In the genomic region with DNA sequence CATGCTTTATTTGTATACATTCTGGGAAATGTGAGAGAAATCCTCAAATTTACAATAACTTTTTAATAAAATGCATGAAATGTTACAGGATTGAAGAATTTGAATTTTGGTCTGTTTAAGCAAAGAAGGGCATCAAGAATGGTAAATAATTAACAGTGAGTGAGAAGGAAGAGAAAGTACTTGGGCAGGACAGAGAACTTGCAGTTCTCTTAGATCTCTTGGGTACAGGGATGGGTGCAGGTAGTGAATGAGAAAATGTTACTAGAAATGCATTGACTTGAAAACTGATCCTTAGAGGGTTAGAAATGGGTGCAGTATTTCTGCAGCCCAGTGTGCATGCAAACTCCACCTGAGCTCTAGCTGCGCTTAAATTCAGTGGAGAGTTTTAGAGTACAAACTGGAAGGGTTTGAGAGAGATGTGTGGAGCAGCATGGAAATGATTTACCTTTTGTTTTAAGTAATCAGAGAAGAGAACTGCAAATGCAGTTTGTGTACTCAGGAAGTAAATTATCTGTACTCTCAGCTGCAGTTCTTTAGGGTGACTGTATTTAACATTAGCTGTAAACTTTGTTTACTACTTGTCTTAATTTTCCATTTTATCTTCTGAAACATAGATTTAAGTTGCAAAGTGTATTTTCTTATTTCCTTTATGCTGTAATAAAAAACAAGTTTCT, we compare ENCODE assay signal across 11 cellular contexts. TPM values are rescaled to one million over a fixed set of nuclear protein-coding genes. Genes with fewer than 3 reads are reported as not detected.
DNase-seq lines count a peak whose midpoint lies in the region; ATAC-seq and TF ChIP-seq lines count a peak whose summit lies in the region.
"Had no signal": no experiment of that assay in that cellular context is flagged by ENCODE, and none has a peak within 500 bp of the region (broad histone marks: within the 10 kb centered on the region; RNA-seq: fewer than 3 reads in every experiment).

No MANE protein-coding gene starts in this region.

- intact Hi-C loops in transverse colon (cut with DNase I; ENCODE audit: low total_unique reads), result no loop called here

- no peak for TF ChIP-seq EP300 in transverse colon (IDR thresholded peaks at IDR 0.05; ENCODE audit: low read depth)

- peak; percentile 48 for ATAC-seq in HG03196 (IDR thresholded peaks at IDR 0.05; ENCODE audit: unreplicated experiment)
- no peak for ATAC-seq in GM21723 (IDR thresholded peaks at IDR 0.05; ENCODE audit: unreplicated experiment)

- H3K27ac ChIP-seq in epithelial cell of prostate (peak overlapping the region; percentile 97), transverse colon (peak overlapping the region in 3 of 4 donors; percentile 1 to 47 (median 4)), neuronal stem cell (replicated peaks; ENCODE audit: low read length) (no peak overlapping the region)
- H3K27ac ChIP-seq: sigmoid colon had no signal

- H2AFZ ChIP-seq in neuronal stem cell (ENCODE audit: low read length), result no peak overlapping the region

- WGBS in transverse colon (ENCODE audit: low coverage in 1 of 2), 2 donors, result 45 to 50% methylated on average over 1 of the region's 1 CpG
- no CpG with 5 or more reads among the region's 1 CpG for WGBS in neuronal stem cell (ENCODE audit: extremely low coverage in 2 of 2, insufficient read length in 2 of 2, insufficient replicate concordance in 1 of 2), 2 donors

- peaks cover 0 to 31% (median 3%) of the 10 kb centered on the region in 4 donors for H3K4me1 ChIP-seq in transverse colon
- H3K4me1 ChIP-seq in neuronal stem cell (ENCODE audit: control insufficient read depth in 2 of 2, insufficient read depth in 1 of 2, low read depth in 1 of 2, low read length in 2 of 2), result peaks cover 0 to 2% of the 10 kb centered on the region in 2 donors

- no peaks in the 10 kb centered on the region for H3K79me1 ChIP-seq in neuronal stem cell (ENCODE audit: low read depth, low read length)

- TF ChIP-seq POLR2A in transverse colon (IDR thresholded peaks at IDR 0.05), result no peak

- H3K4me3 ChIP-seq in transverse colon, result peak overlapping the region in 1 of 4 donors; percentile 5
- no peak overlapping the region for H3K4me3 ChIP-seq in neuronal stem cell (ENCODE audit: low read length in 2 of 2)
- H3K4me3 ChIP-seq: sigmoid colon had no signal

- no peak overlapping the region for H3K18ac ChIP-seq in neuronal stem cell (ENCODE audit: low read length)

- no peak overlapping the region for H2BK5ac ChIP-seq in neuronal stem cell (ENCODE audit: low read length)

- DNase-seq in NCI-H510A treated with DMSO at 0.1 percent for 48 hours (lab: John Stamatoyannopoulos, UW) (peak; percentile 17), NCI-H510A (lab: John Stamatoyannopoulos, UW) (no peak), epithelial cell of prostate (ENCODE audit: low read depth, low spot score) (no peak), transverse colon (no peak), NCI-H524 (lab: John Stamatoyannopoulos, UW) (no peak), neuronal stem cell (ENCODE audit: low spot score) (no peak)
- DNase-seq: NCI-H1436, sigmoid colon had no signal

- H2BK120ac ChIP-seq in neuronal stem cell (ENCODE audit: low read depth, low read length), result no peak overlapping the region

- H2AK5ac ChIP-seq in neuronal stem cell (ENCODE audit: low read depth, low read length), result no peak overlapping the region

- no peak overlapping the region for H4K91ac ChIP-seq in neuronal stem cell (ENCODE audit: low read depth, low read length, poor library complexity)

- H3K9ac ChIP-seq in neuronal stem cell (ENCODE audit: low read depth, low read length, poor library complexity), result no peak overlapping the region

- H4K8ac ChIP-seq in neuronal stem cell (ENCODE audit: low read depth, low read length), result no peak overlapping the region

- in situ Hi-C loops in transverse colon (cut with MboI; ENCODE audit: low pct_ligation_motif_present in 1 of 4, low pct_unique_long_range_greater_than_20kb in 1 of 4, low sequenced_read_pairs in 3 of 4), result no loop called here

- TF ChIP-seq CTCF in transverse colon (IDR thresholded peaks at IDR 0.05), result no peak

- no peak overlapping the region for H3K14ac ChIP-seq in neuronal stem cell (ENCODE audit: low read length)

- no peak overlapping the region for H3K4me2 ChIP-seq in neuronal stem cell (ENCODE audit: insufficient read depth, low read length, poor library complexity, severe bottlenecking)

- H3K4ac ChIP-seq in neuronal stem cell (ENCODE audit: low read length), result no peak overlapping the region

- H2BK15ac ChIP-seq in neuronal stem cell (ENCODE audit: low read length), result no peak overlapping the region

- no peak overlapping the region for H3K23ac ChIP-seq in neuronal stem cell (ENCODE audit: low read depth, low read length, poor library complexity)

- H3K36me3 ChIP-seq in transverse colon (no peaks in the 10 kb centered on the region), neuronal stem cell (replicated peaks in 1 of 2; ENCODE audit: control insufficient read depth in 2 of 2, insufficient read depth in 2 of 2, low read length in 2 of 2) (no peaks in the 10 kb centered on the region)
- H3K36me3 ChIP-seq: sigmoid colon had no signal

- H3K9me3 ChIP-seq in transverse colon (no peaks in the 10 kb centered on the region), neuronal stem cell (replicated peaks in 1 of 2; ENCODE audit: control insufficient read depth in 2 of 2, insufficient read depth in 1 of 2, low read depth in 1 of 2, low read length in 2 of 2) (no peaks in the 10 kb centered on the region)
- H3K9me3 ChIP-seq: sigmoid colon had no signal

- H3K27me3 ChIP-seq in transverse colon, result no peaks in the 10 kb centered on the region
- no peaks in the 10 kb centered on the region for H3K27me3 ChIP-seq in neuronal stem cell (ENCODE audit: control insufficient read depth in 3 of 3, insufficient read depth in 3 of 3, low read depth in 1 of 3, low read length in 3 of 3)
- H3K27me3 ChIP-seq: sigmoid colon had no signal

- no peak overlapping the region for H2BK12ac ChIP-seq in neuronal stem cell (ENCODE audit: low read length)

RNA-seq across cellular contexts. Expression of a gene that starts 51.0 kb away (rescaled TPM):
- 1 to 10 TPM; 1.2 to 6.0 (median 3.5) TPM for total RNA-seq in transverse colon
- polyA plus RNA-seq in neuronal stem cell (2013, experiment 1 of 2), result 0.67 TPM
- 0.96 TPM for polyA plus RNA-seq in neuronal stem cell (2013, experiment 2 of 2)
- total RNA-seq: OCI-LY7 had no signal
